38 cellular contexts compared by ENCODE assay signal in genomic region chrX:1313788-1314187, GRCh38. TPM values are rescaled to one million over a fixed set of nuclear protein-coding genes. Genes with fewer than 3 reads are reported as not detected.
"Had no signal": no experiment of that assay in that cellular context is flagged by ENCODE, and none has a peak within 500 bp of the region (broad histone marks: within the 10 kb centered on the region; RNA-seq: fewer than 3 reads in every experiment).

No MANE protein-coding gene starts in this region.

- H3K4me1 Mint-ChIP-seq: activated T-helper 17 cell treated with anti-CD3 and anti-CD28 coated beads, Interleukin-2, amount 50 U/mL, for 72 hours; brain; central memory CD8-positive, alpha-beta T cell had no signal

- DNase-seq: activated CD4-positive, alpha-beta memory T cell treated with anti-CD3 and anti-CD28 coated beads, Interleukin-2, amount 10 ng/mL, durations not matched to agents 7 days and 5 days; activated CD4-positive, alpha-beta T cell treated with anti-CD3 and anti-CD28 coated beads for 1 hour; activated CD4-positive, alpha-beta T cell treated with anti-CD3 and anti-CD28 coated beads for 36 hours; activated CD4-positive, alpha-beta T cell treated with anti-CD3 and anti-CD28 coated beads for 48 hours; activated CD4-positive, alpha-beta T cell treated with anti-CD3 and anti-CD28 coated beads, Interleukin-2, amount 10 ng/mL, durations not matched to agents 7 days and 5 days; activated CD4-positive, alpha-beta T cell treated with anti-CD3 and anti-CD28 coated beads, Interleukin-2, amount 50 U/mL, for 48 hours; activated CD4-positive, CD25-positive, alpha-beta regulatory T cell; activated CD8-positive, alpha-beta memory T cell treated with anti-CD3 and anti-CD28 coated beads for 24 hours; activated CD8-positive, alpha-beta memory T cell treated with anti-CD3 and anti-CD28 coated beads, Interleukin-2, amount 10 ng/mL, durations not matched to agents 7 days and 5 days; activated CD8-positive, alpha-beta memory T cell treated with anti-CD3 and anti-CD28 coated beads, Interleukin-2, amount 50 U/mL, for 48 hours; activated CD8-positive, alpha-beta T cell treated with anti-CD3 and anti-CD28 coated beads, Interleukin-2, amount 10 ng/mL, durations not matched to agents 7 days and 5 days; activated effector memory CD4-positive, alpha-beta T cell treated with anti-CD3 and anti-CD28 coated beads, Interleukin-2, amount 50 U/mL, for 16 hours; activated gamma-delta T cell treated with Interleukin-2 at 50 U/mL for 16 hours; activated naive CD4-positive, alpha-beta T cell; activated naive CD4-positive, alpha-beta T cell treated with anti-CD3 and anti-CD28 coated beads for 36 hours; activated naive CD4-positive, alpha-beta T cell treated with anti-CD3 and anti-CD28 coated beads, Interleukin-2, amount 50 U/mL, for 16 hours; activated naive CD8-positive, alpha-beta T cell treated with anti-CD3 and anti-CD28 coated beads for 36 hours; activated T-cell treated with anti-CD3 and anti-CD28 coated beads, Interleukin-2, amount 50 U/mL, for 24 hours; activated T-cell treated with anti-CD3 and anti-CD28 coated beads, Interleukin-2, amount 50 U/mL, for 72 hours; adrenal gland; amniotic stem cell; caudate nucleus; cerebellar nuclear complex; T-helper 1 cell; T-helper 2 cell; T-helper 9 cell had no signal

- H3K9me3 ChIP-seq: adrenal gland, ascending aorta had no signal

- H3K27ac Mint-ChIP-seq: activated CD4-positive, alpha-beta memory T cell treated with anti-CD3 and anti-CD28 coated beads, Interleukin-2, amount 10 ng/mL, durations not matched to agents 7 days and 5 days; activated CD4-positive, alpha-beta T cell treated with anti-CD3 and anti-CD28 coated beads for 36 hours; activated CD4-positive, alpha-beta T cell treated with anti-CD3 and anti-CD28 coated beads, Interleukin-2, amount 10 ng/mL, durations not matched to agents 7 days and 5 days; activated CD8-positive, alpha-beta memory T cell treated with anti-CD3 and anti-CD28 coated beads, Interleukin-2, amount 10 ng/mL, durations not matched to agents 7 days and 5 days; activated CD8-positive, alpha-beta T cell treated with anti-CD3 and anti-CD28 coated beads, Interleukin-2, amount 10 ng/mL, durations not matched to agents 7 days and 5 days; activated naive CD4-positive, alpha-beta T cell treated with anti-CD3 and anti-CD28 coated beads for 36 hours; activated naive CD4-positive, alpha-beta T cell treated with anti-CD3 and anti-CD28 coated beads, Interleukin-2, amount 50 U/mL, for 72 hours; activated naive CD8-positive, alpha-beta T cell treated with anti-CD3 and anti-CD28 coated beads for 36 hours; activated T-cell treated with anti-CD3 and anti-CD28 coated beads, Interleukin-2, amount 50 U/mL, for 24 hours; activated T-cell treated with anti-CD3 and anti-CD28 coated beads, Interleukin-2, amount 50 U/mL, for 72 hours; activated T-helper 1 cell treated with anti-CD3 and anti-CD28 coated beads, Interleukin-12 subunit alpha, Interleukin-12 subunit beta, Interleukin-2, Interleukin-4 antibody, amounts not matched to agents 30 ng/mL and 10 ng/mL and 1 ng/mL, durations not matched to agents 14 hours and 24 hours and 36 hours; activated T-helper 17 cell treated with anti-CD3 and anti-CD28 coated beads, Interleukin-2, amount 50 U/mL, for 72 hours; brain; T-helper 1 cell treated with Interleukin-12 subunit alpha and Interleukin-12 subunit beta and Interleukin-4 antibody, amounts not matched to agents 30 μg/mL and 1 μg/mL, for 36 hours; T-helper 2 cell treated with Interferon-gamma antibody and Interleukin-4, amounts not matched to agents 5 μg/mL and 100 μg/mL, for 36 hours had no signal

- H3K36me3 ChIP-seq: adrenal gland, ascending aorta, cardiac muscle cell had no signal

- H3K4me3 Mint-ChIP-seq: activated CD4-positive, alpha-beta memory T cell treated with anti-CD3 and anti-CD28 coated beads, Interleukin-2, amount 10 ng/mL, durations not matched to agents 7 days and 5 days; activated CD4-positive, alpha-beta T cell treated with anti-CD3 and anti-CD28 coated beads for 36 hours; activated CD4-positive, alpha-beta T cell treated with anti-CD3 and anti-CD28 coated beads, Interleukin-2, amount 10 ng/mL, durations not matched to agents 7 days and 5 days; activated CD8-positive, alpha-beta memory T cell treated with anti-CD3 and anti-CD28 coated beads, Interleukin-2, amount 10 ng/mL, durations not matched to agents 7 days and 5 days; activated CD8-positive, alpha-beta T cell treated with anti-CD3 and anti-CD28 coated beads, Interleukin-2, amount 10 ng/mL, durations not matched to agents 7 days and 5 days; activated naive CD4-positive, alpha-beta T cell treated with anti-CD3 and anti-CD28 coated beads for 36 hours; activated naive CD8-positive, alpha-beta T cell treated with anti-CD3 and anti-CD28 coated beads for 36 hours; activated T-cell treated with anti-CD3 and anti-CD28 coated beads, Interleukin-2, amount 50 U/mL, for 24 hours; activated T-cell treated with anti-CD3 and anti-CD28 coated beads, Interleukin-2, amount 50 U/mL, for 72 hours; activated T-helper 1 cell treated with anti-CD3 and anti-CD28 coated beads, Interleukin-12 subunit alpha, Interleukin-12 subunit beta, Interleukin-2, Interleukin-4 antibody, amounts not matched to agents 30 ng/mL and 10 ng/mL and 1 ng/mL, durations not matched to agents 14 hours and 24 hours and 36 hours; activated T-helper 17 cell treated with anti-CD3 and anti-CD28 coated beads, Interleukin-2, amount 50 U/mL, for 72 hours; brain; central memory CD8-positive, alpha-beta T cell; T-helper 1 cell treated with Interleukin-12 subunit alpha and Interleukin-12 subunit beta and Interleukin-4 antibody, amounts not matched to agents 30 μg/mL and 1 μg/mL, for 36 hours; T-helper 2 cell treated with Interferon-gamma antibody and Interleukin-4, amounts not matched to agents 5 μg/mL and 100 μg/mL, for 36 hours had no signal

- H3K9me3 Mint-ChIP-seq: activated T-cell treated with anti-CD3 and anti-CD28 coated beads, Interleukin-2, amount 50 U/mL, for 24 hours; central memory CD8-positive, alpha-beta T cell had no signal

- H3K27ac ChIP-seq: adrenal gland, ascending aorta, cardiac muscle cell, VCaP had no signal

- H3K4me3 ChIP-seq: adrenal gland, ascending aorta, cardiac muscle cell had no signal

- H3K27me3 ChIP-seq: adrenal gland, ascending aorta, cardiac muscle cell had no signal

- H3K27me3 Mint-ChIP-seq: activated CD4-positive, alpha-beta memory T cell treated with anti-CD3 and anti-CD28 coated beads, Interleukin-2, amount 10 ng/mL, durations not matched to agents 7 days and 5 days; activated CD4-positive, alpha-beta T cell treated with anti-CD3 and anti-CD28 coated beads, Interleukin-2, amount 10 ng/mL, durations not matched to agents 7 days and 5 days; activated CD8-positive, alpha-beta memory T cell treated with anti-CD3 and anti-CD28 coated beads, Interleukin-2, amount 10 ng/mL, durations not matched to agents 7 days and 5 days; brain had no signal

- ATAC-seq: activated CD4-positive, alpha-beta T cell treated with anti-CD3 and anti-CD28 coated beads for 36 hours; activated CD4-positive, CD25-positive, alpha-beta regulatory T cell treated with anti-CD3 and anti-CD28 coated beads, Interleukin-2, amount 50 U/mL, for 24 hours; activated CD8-positive, alpha-beta memory T cell treated with anti-CD3 and anti-CD28 coated beads, Interleukin-2, amount 10 ng/mL, durations not matched to agents 7 days and 5 days; activated CD8-positive, alpha-beta T cell treated with anti-CD3 and anti-CD28 coated beads, Interleukin-2, amount 10 ng/mL, durations not matched to agents 7 days and 5 days; activated naive CD4-positive, alpha-beta T cell treated with anti-CD3 and anti-CD28 coated beads, Interleukin-2, amount 50 U/mL, for 72 hours; activated T-cell treated with anti-CD3 and anti-CD28 coated beads, Interleukin-2, amount 50 U/mL, for 72 hours; activated T-helper 17 cell treated with anti-CD3 and anti-CD28 coated beads, Interleukin-2, amount 50 U/mL, for 72 hours had no signal

- H3K36me3 Mint-ChIP-seq: activated CD8-positive, alpha-beta memory T cell treated with anti-CD3 and anti-CD28 coated beads, Interleukin-2, amount 10 ng/mL, durations not matched to agents 7 days and 5 days; activated naive CD4-positive, alpha-beta T cell treated with anti-CD3 and anti-CD28 coated beads, Interleukin-2, amount 50 U/mL, for 72 hours; activated naive CD8-positive, alpha-beta T cell treated with anti-CD3 and anti-CD28 coated beads for 36 hours; brain had no signal

- H3K4me1 ChIP-seq: adrenal gland, ascending aorta had no signal

RNA-seq across cellular contexts. Expression of gene IL3RA, which starts 22.8 kb away (rescaled TPM):
- total RNA-seq: activated naive CD4-positive, alpha-beta T cell treated with anti-CD3 and anti-CD28 coated beads for 36 hours; bronchial epithelial cell; cardiac muscle cell had no signal

RNA-seq across cellular contexts. Expression of gene CSF2RA, which starts 45.2 kb away (rescaled TPM):
- total RNA-seq: activated CD8-positive, alpha-beta memory T cell treated with anti-CD3 and anti-CD28 coated beads, Interleukin-2, amount 10 ng/mL, durations not matched to agents 7 days and 5 days; activated CD8-positive, alpha-beta T cell treated with anti-CD3 and anti-CD28 coated beads, Interleukin-2, amount 10 ng/mL, durations not matched to agents 7 days and 5 days; activated naive CD8-positive, alpha-beta T cell treated with anti-CD3 and anti-CD28 coated beads for 36 hours; ascending aorta; bronchial epithelial cell had no signal
